Comparison of ENCODE assay signal across 1 cellular context in genomic region chr10:60083039-60083344, GRCh38.
A peak's percentile ranks its signal among the peaks of the same experiment; 100 is the strongest.
TF ChIP-seq lines count a peak whose summit lies in the region.

No MANE protein-coding gene starts in this region.

TF ChIP-seq in liver, 16 proteins besides CTCF, POLR2A, EP300 and RAD21 (continued from another document):
- TF ChIP-seq REST (IDR thresholded peaks at IDR 0.05) (no peak), JUND (IDR thresholded peaks at IDR 0.05) (no peak), YY1 (IDR thresholded peaks at IDR 0.05) (peak; percentile 54)
